20 cellular contexts compared by ENCODE assay signal in the genomic region with DNA sequence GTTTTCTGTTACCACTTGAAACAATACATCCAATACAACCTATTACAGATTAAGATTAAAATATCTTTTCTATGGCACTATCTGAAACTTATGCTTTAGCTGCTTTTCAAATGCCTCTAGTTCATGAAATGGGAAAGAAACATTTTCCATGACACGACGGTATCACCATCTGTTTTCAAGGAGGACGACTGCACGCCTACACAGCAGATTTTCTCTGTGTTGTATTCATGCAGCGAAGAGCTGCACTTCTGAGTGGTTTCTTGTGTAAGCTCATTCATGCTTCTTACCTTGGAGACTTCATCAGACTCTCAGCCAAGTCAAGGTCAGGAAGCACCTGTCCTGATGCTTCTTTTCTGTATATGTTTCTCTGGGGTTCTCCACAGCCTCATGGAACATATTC.
"Had no signal": no experiment of that assay in that cellular context is flagged by ENCODE, and none has a peak within 500 bp of the region (broad histone marks: within the 10 kb centered on the region; RNA-seq: fewer than 3 reads in every experiment).

No MANE protein-coding gene starts in this region.

- H3K27ac ChIP-seq: epithelial cell of prostate, esophagus muscularis mucosa, foreskin keratinocyte, left ventricle myocardium inferior, lower lobe of right lung, neural progenitor cell, parathyroid adenoma, prostate gland, right lobe of liver, spleen, testis, transverse colon had no signal

- H3K4me1 ChIP-seq: esophagus muscularis mucosa, foreskin keratinocyte, left ventricle myocardium inferior, lower lobe of right lung, neural progenitor cell, parathyroid adenoma, prostate gland, right lobe of liver, spleen, testis, transverse colon had no signal

- DNase-seq: effector memory CD4-positive, alpha-beta T cell; foreskin keratinocyte; immature natural killer cell; kidney; left cardiac atrium; left ventricle myocardium inferior; lower lobe of right lung; retina; right lobe of liver; spleen; stimulated activated CD4-positive, alpha-beta T cell treated with anti-CD3 and anti-CD28 coated beads, Interleukin-15, amount 100 ng/mL, for 24 hours; stimulated activated CD4-positive, alpha-beta T cell treated with anti-CD3 and anti-CD28 coated beads, Interleukin-1b, Interleukin-23, amount 100 ng/mL, for 48 hours; stimulated activated CD4-positive, alpha-beta T cell treated with anti-CD3 and anti-CD28 coated beads, Interleukin-4, amount 100 ng/mL, for 24 hours; testis; transverse colon had no signal

- H3K9me3 ChIP-seq: esophagus muscularis mucosa, left ventricle myocardium inferior, lower lobe of right lung, prostate gland, right lobe of liver, spleen, testis, transverse colon had no signal

- H3K4me3 ChIP-seq: esophagus muscularis mucosa, left ventricle myocardium inferior, lower lobe of right lung, neural progenitor cell, prostate gland, right lobe of liver, spleen, testis, transverse colon had no signal

- H3K36me3 ChIP-seq: esophagus muscularis mucosa, left ventricle myocardium inferior, lower lobe of right lung, neural progenitor cell, prostate gland, right lobe of liver, spleen, transverse colon had no signal

- H3K27me3 ChIP-seq: esophagus muscularis mucosa, foreskin keratinocyte, neural progenitor cell, right lobe of liver, spleen, testis, transverse colon had no signal
